ENCODE assay signal across 8 cellular contexts in the genomic region with DNA sequence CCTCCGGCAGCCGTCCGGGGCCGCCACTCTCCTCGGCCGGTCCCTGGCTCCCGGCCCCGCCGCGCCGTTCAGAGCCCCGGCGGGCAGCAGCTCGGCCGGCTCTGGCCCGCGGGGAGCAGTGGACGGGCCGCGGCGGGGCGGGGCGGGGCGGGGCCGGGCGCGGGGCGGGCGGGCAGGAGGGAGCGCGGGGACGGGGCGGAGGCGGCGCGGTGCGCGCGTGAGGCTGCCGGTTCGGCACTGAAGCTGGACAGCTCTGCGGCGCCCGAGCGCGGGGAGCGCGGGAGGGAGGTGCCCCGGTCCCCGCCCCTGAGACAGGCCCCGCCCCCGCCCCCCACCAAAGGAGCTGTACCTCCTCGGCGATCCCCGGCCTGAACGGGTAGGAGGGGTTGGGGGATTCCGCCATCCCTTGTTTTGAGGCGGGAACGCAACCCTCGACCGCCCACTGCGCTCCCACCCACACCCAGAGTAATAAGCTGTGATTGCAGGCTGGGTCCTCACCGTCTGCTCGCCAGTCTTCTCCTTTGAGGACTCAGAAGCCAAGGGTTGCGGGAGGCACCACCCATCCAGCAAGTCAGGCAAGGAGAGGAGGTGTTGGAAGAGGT. TPM values are rescaled to one million over a fixed set of nuclear protein-coding genes. Genes with fewer than 3 reads are reported as not detected.
DNase-seq lines count a peak whose midpoint lies in the region; ATAC-seq and TF ChIP-seq lines count a peak whose summit lies in the region.

TSS of gene DRD2 (minus strand) at position 239 of the 602 bp plus-strand sequence. CDS start 50,747 bp downstream, outside the sequence.

- no peak within 1 kb of the TSS for H2AFZ ChIP-seq in neuron (ENCODE audit: low read depth, low read length)

- peak; percentile 22 for DNase-seq in DMS79 treated with DMSO at 0.1 percent for 48 hours (lab: John Stamatoyannopoulos, UW)
- no peak for DNase-seq in DMS79 (lab: John Stamatoyannopoulos, UW)
- peak; percentile 51 for DNase-seq in NCI-H82 treated with DMSO at 0.1 percent for 48 hours (lab: John Stamatoyannopoulos, UW; ENCODE audit: unreplicated experiment)
- no peak for DNase-seq in esophagus muscularis mucosa (ENCODE audit: extremely low spot score)
- DNase-seq in germinal center (ENCODE audit: low spot score), result no peak
- DNase-seq in stimulated activated effector memory CD8-positive, alpha-beta T cell treated with anti-CD3 and anti-CD28 coated beads, Interleukin-12 subunit alpha, Interleukin-12 subunit beta, amount 100 ng/mL, for 72 hours (ENCODE audit: low spot score in 2 of 2), result no peak

- peaks cover 4 to 21% (median 12%) of the 10 kb centered on the region in 4 donors for H3K4me1 ChIP-seq in esophagus muscularis mucosa
- H3K4me1 ChIP-seq in neuron (ENCODE audit: insufficient read depth, low read length), result peaks cover 2% of the 10 kb centered on the region

- no peak for TF ChIP-seq CTCF in esophagus muscularis mucosa (IDR thresholded peaks at IDR 0.05)

- intact Hi-C loops in esophagus muscularis mucosa (cut with DNase I), result no loop called here

- peaks cover 9% of the 10 kb centered on the region for H3K4me1 Mint-ChIP-seq in stimulated activated effector memory CD8-positive, alpha-beta T cell treated with anti-CD3 and anti-CD28 coated beads, Interleukin-12 subunit alpha, Interleukin-12 subunit beta, amount 100 ng/mL, for 72 hours

- H3K4me3 ChIP-seq in esophagus muscularis mucosa, result peak within 1 kb of the TSS; percentile 17 to 41 (median 27)
- H3K4me3 ChIP-seq in neuron (ENCODE audit: low read length), result peak within 1 kb of the TSS; percentile 1

- H3K9me3 ChIP-seq in esophagus muscularis mucosa (no peaks in the 10 kb centered on the region), neuron (ENCODE audit: low read length) (no peaks in the 10 kb centered on the region)

- H3K9me3 Mint-ChIP-seq in stimulated activated effector memory CD8-positive, alpha-beta T cell treated with anti-CD3 and anti-CD28 coated beads, Interleukin-12 subunit alpha, Interleukin-12 subunit beta, amount 100 ng/mL, for 72 hours, result peaks cover 2% of the 10 kb centered on the region

- H3K36me3 Mint-ChIP-seq in stimulated activated effector memory CD8-positive, alpha-beta T cell treated with anti-CD3 and anti-CD28 coated beads, Interleukin-12 subunit alpha, Interleukin-12 subunit beta, amount 100 ng/mL, for 72 hours, result no peaks in the 10 kb centered on the region

- H3K36me3 ChIP-seq in esophagus muscularis mucosa (no peaks in the 10 kb centered on the region), neuron (ENCODE audit: insufficient read depth, low read length) (no peaks in the 10 kb centered on the region)

- H3K27me3 ChIP-seq in esophagus muscularis mucosa, result peaks cover 0 to 100% (median 24%) of the 10 kb centered on the region in 4 donors
- peaks cover 68% of the 10 kb centered on the region for H3K27me3 ChIP-seq in neuron (ENCODE audit: insufficient read depth, low read length)

- WGBS in esophagus muscularis mucosa, result 8% methylated on average over 6 of the region's 65 CpGs

- TF ChIP-seq EP300 in esophagus muscularis mucosa (IDR thresholded peaks at IDR 0.05), result no peak

- no peak within 1 kb of the TSS for H3K27ac Mint-ChIP-seq in stimulated activated effector memory CD8-positive, alpha-beta T cell treated with anti-CD3 and anti-CD28 coated beads, Interleukin-12 subunit alpha, Interleukin-12 subunit beta, amount 100 ng/mL, for 72 hours

- no peak within 1 kb of the TSS for H3K27ac ChIP-seq in esophagus muscularis mucosa (replicated peaks in 1 of 4)

- H3K4me3 Mint-ChIP-seq in stimulated activated effector memory CD8-positive, alpha-beta T cell treated with anti-CD3 and anti-CD28 coated beads, Interleukin-12 subunit alpha, Interleukin-12 subunit beta, amount 100 ng/mL, for 72 hours, result no peak within 1 kb of the TSS

- no peak for TF ChIP-seq POLR2A in esophagus muscularis mucosa (IDR thresholded peaks at IDR 0.05; ENCODE audit: low read depth)

- no peak for ATAC-seq in GM18870 (IDR thresholded peaks at IDR 0.05; ENCODE audit: unreplicated experiment)
- ATAC-seq in stimulated activated effector memory CD8-positive, alpha-beta T cell treated with anti-CD3 and anti-CD28 coated beads, Interleukin-12 subunit alpha, Interleukin-12 subunit beta, amount 100 ng/mL, for 72 hours, result no peak

RNA-seq across cellular contexts. Expression of gene DRD2, which starts in this region (rescaled TPM):
- total RNA-seq in esophagus muscularis mucosa, result under 1 TPM in 2 of 4 donors, not detected in 2; 0.13 to 0.17 TPM

Comparison
In these comparisons a context has a peak if more than half of its experiments do, and no peak if none do; other contexts are left out.
1. DNase-seq: peak in DMS79 treated with DMSO at 0.1 percent for 48 hours (single experiment) and NCI-H82 treated with DMSO at 0.1 percent for 48 hours (single experiment); none in DMS79 (single experiment), esophagus muscularis mucosa (single experiment), germinal center (single experiment) and stimulated activated effector memory CD8-positive, alpha-beta T cell treated with anti-CD3 and anti-CD28 coated beads, Interleukin-12 subunit alpha, Interleukin-12 subunit beta, amount 100 ng/mL, for 72 hours (0 of 2).